11 cellular contexts compared by ENCODE assay signal in genomic region chr7:141478845-141479244, GRCh38.
"Had no signal": no experiment of that assay in that cellular context is flagged by ENCODE, and none has a peak within 500 bp of the region (broad histone marks: within the 10 kb centered on the region; RNA-seq: fewer than 3 reads in every experiment).

No MANE protein-coding gene starts in this region.

- H3K36me3 ChIP-seq: HAP-1 had no signal

- H2AFZ ChIP-seq: GM23248, GM23338 had no signal

- H3K4me3 ChIP-seq: GM23248, GM23338, HAP-1 had no signal

- H3K4me1 ChIP-seq: HAP-1 had no signal

- H3K9ac ChIP-seq: GM23248 had no signal

- FAIRE-seq: H1, H54 had no signal

- H3K27ac ChIP-seq: GM23248 had no signal

- H3K4me2 ChIP-seq: GM23338 had no signal

- H3K9me3 ChIP-seq: HAP-1 had no signal

- DNase-seq: GM23248, GOT3, H7, H9, HCEC 1CT, HFFc6 had no signal

- ATAC-seq: GM23338, HCT116 had no signal
